In the genomic region with DNA sequence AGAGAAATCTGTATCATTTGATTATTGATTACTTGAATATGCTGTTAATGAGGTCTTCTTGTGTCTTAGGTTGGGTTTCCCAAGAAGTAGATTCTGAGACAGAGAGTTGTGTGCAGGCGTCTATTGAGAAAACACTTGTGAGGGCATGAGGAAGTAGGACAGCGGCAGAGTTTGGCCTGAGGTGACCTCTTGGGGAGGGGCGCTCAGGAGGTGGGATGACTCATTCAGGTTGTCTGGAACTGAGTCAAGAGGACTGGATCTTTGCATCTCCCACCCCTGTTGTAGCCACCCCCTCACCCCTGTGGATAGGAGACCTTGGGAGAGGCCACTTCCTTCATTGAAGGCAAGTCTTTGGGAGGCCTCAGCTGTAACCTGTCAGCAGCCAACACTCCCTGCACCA, we compare ENCODE assay signal across 11 cellular contexts. TPM values are rescaled to one million over a fixed set of nuclear protein-coding genes. Genes with fewer than 3 reads are reported as not detected.
DNase-seq lines count a peak whose midpoint lies in the region; ATAC-seq, FAIRE-seq and TF ChIP-seq lines count a peak whose summit lies in the region.
"Had no signal": no experiment of that assay in that cellular context is flagged by ENCODE, and none has a peak within 500 bp of the region (broad histone marks: within the 10 kb centered on the region; RNA-seq: fewer than 3 reads in every experiment).

No MANE protein-coding gene starts in this region.

- BruUV-seq in A673 (replicated peaks; lab: Mats Ljungman, UMichigan) (no TSS peak), GM12878 (replicated peaks; lab: Mats Ljungman, UMichigan) (no TSS peak)

- H3K4me3 ChIP-seq in A673 (ENCODE audit: low read depth, low read length, poor library complexity, severe bottlenecking) (no peak overlapping the region), GM12878 (no peak overlapping the region), WERI-Rb-1 (ENCODE audit: low read depth, low read length) (no peak overlapping the region)

- SMC1A ChIA-PET in GM12878 (lab: Charles Lee; ENCODE audit: uncharacterized antibody, unreplicated experiment) = interaction anchor here (1.4 kb wide), 1 partner anchor 36 kb away, joined by 3 read pairs; no protein-coding TSS in a partner anchor

- RAD21 ChIA-PET in GM12878 (lab: Charles Lee; ENCODE audit: unreplicated experiment) = no interaction called here

- in situ Hi-C loops in GM12878 (cut with MboI) = no loop called here

- no peaks in the 10 kb centered on the region for H4K20me1 ChIP-seq in GM12878 (ENCODE audit: control insufficient read depth, insufficient read depth)

- H3K4me2 ChIP-seq in GM12878 (ENCODE audit: control insufficient read depth, insufficient read depth) = no peak overlapping the region

- no peaks in the 10 kb centered on the region for H3K27me3 ChIP-seq in A673 (replicated peaks; ENCODE audit: insufficient read depth, low read depth, low read length, poor library complexity)
- H3K27me3 ChIP-seq in GM12878 (replicated peaks in 1 of 2; ENCODE audit: control insufficient read depth in 2 of 2, insufficient read depth in 2 of 2, low read length in 1 of 2) = no peaks in the 10 kb centered on the region
- H3K27me3 ChIP-seq in WERI-Rb-1 (ENCODE audit: insufficient read depth, low read depth, severe bottlenecking) = no peaks in the 10 kb centered on the region

- intact Hi-C loops in A673 (cut with micrococcal nuclease; ENCODE audit: unreplicated experiment) (no loop called here), GM12878 (cut with micrococcal nuclease; ENCODE audit: unreplicated experiment) (no loop called here)

- CTCF ChIA-PET in A673 (lab: Charles Lee) = no interaction called here
- CTCF ChIA-PET in GM12878 (lab: Yijun Ruan, JAX) = no interaction called here

- H3K9ac ChIP-seq in GM12878 (ENCODE audit: control insufficient read depth, insufficient read depth, low read length) = no peak overlapping the region

- DNase-seq in A673 (ENCODE audit: low spot score) (no peak), GM12878 (ENCODE audit: low read depth, low spot score) (peak; percentile 37), WERI-Rb-1 (no peak), dedifferentiated amniotic fluid mesenchymal stem cell (ENCODE audit: extremely low spot score) (no peak), COR-L47 (lab: John Stamatoyannopoulos, UW) (no peak)
- DNase-seq in activated CD8-positive, alpha-beta memory T cell treated with anti-CD3 and anti-CD28 coated beads for 24 hours = no peak
- DNase-seq: activated CD4-positive, CD25-positive, alpha-beta regulatory T cell treated with anti-CD3 and anti-CD28 coated beads, Interleukin-2, amount 50 U/mL, for 72 hours; CD4-positive, CD25-positive, alpha-beta regulatory T cell; H9 had no signal

- no peak for FAIRE-seq in GM12878 (lab: Jason Lieb, UNC)

- ATAC-seq in GM18909 (IDR thresholded peaks at IDR 0.05; ENCODE audit: poor library complexity, unreplicated experiment) (peak; percentile 86), HG03097 (IDR thresholded peaks at IDR 0.05; ENCODE audit: low FRiP score, unreplicated experiment) (peak; percentile 54), GM12878 (peak; percentile 88)

- no peaks in the 10 kb centered on the region for H3K79me2 ChIP-seq in GM12878 (ENCODE audit: control insufficient read depth, insufficient read depth, low read length)

- WGBS in GM12878 (ENCODE audit: insufficient coverage, insufficient replicate concordance, low lambda C conversion rate, missing lambda C conversion rate) = 3% methylated on average over 3 of the region's 3 CpGs

- H3K36me3 ChIP-seq in A673 (ENCODE audit: insufficient read depth, low read length, poor library complexity, severe bottlenecking) = no peaks in the 10 kb centered on the region
- H3K36me3 ChIP-seq in GM12878 (ENCODE audit: control insufficient read depth in 2 of 2, insufficient read depth in 2 of 2, low read length in 1 of 2) = no peaks in the 10 kb centered on the region
- no peaks in the 10 kb centered on the region for H3K36me3 ChIP-seq in WERI-Rb-1

- peak overlapping the region; percentile 3 for H3K27ac ChIP-seq in A673 (ENCODE audit: low read depth, low read length, poor library complexity, severe bottlenecking)
- no peak overlapping the region for H3K27ac ChIP-seq in GM12878 (ENCODE audit: control insufficient read depth, insufficient read depth)
- no peak overlapping the region for H3K27ac ChIP-seq in WERI-Rb-1

- POLR2A ChIA-PET in A673 (lab: Charles Lee; ENCODE audit: low non-redundant PET) (no interaction called here), GM12878 (lab: Charles Lee) (interaction anchor here (1.3 kb wide), 1 partner anchor 16 kb away, joined by 3 read pairs; no protein-coding TSS in a partner anchor)

- no peak for TF ChIP-seq RAD21 in GM12878 (IDR thresholded peaks at IDR 0.05; ENCODE audit: insufficient read depth, low read depth, low read length)

- TF ChIP-seq CTCF in A673 (conservative IDR thresholded peaks at IDR 0.05; ENCODE audit: low read depth, low read length) = no peak
- no peak for TF ChIP-seq CTCF in GM12878 (IDR thresholded peaks at IDR 0.05 in 2 of 3, conservative IDR thresholded peaks at IDR 0.05 in 1 of 3; ENCODE audit: control insufficient read depth in 2 of 3, extremely low read depth in 1 of 3, insufficient read depth in 1 of 3, low read depth in 3 of 3, low read length in 3 of 3)
- TF ChIP-seq CTCF in WERI-Rb-1 (IDR thresholded peaks at IDR 0.05; ENCODE audit: low read depth, low read length) = no peak

- TF ChIP-seq POLR2A in GM12878 (IDR thresholded peaks at IDR 0.05; ENCODE audit: low read depth, low read length) = no peak

- H3K4me1 ChIP-seq in A673 (ENCODE audit: insufficient read depth, low read length, poor library complexity, severe bottlenecking) = peaks cover 33% of the 10 kb centered on the region
- peaks cover 3% of the 10 kb centered on the region; the same call in 1 of the 2 replicates for H3K4me1 ChIP-seq in GM12878 (ENCODE audit: control insufficient read depth, insufficient read depth, low read length)

- peak in 1 of 2 experiments; percentile 64; a peak in 1 of 4 replicates for TF ChIP-seq EP300 in GM12878 (IDR thresholded peaks at IDR 0.05; ENCODE audit: borderline replicate concordance in 1 of 2, control insufficient read depth in 1 of 2, low read depth in 2 of 2, low read length in 2 of 2)

- H3K9me3 ChIP-seq in A673 (ENCODE audit: low read depth, low read length, poor library complexity, severe bottlenecking) (no peaks in the 10 kb centered on the region), GM12878 (replicated peaks; ENCODE audit: control insufficient read depth, insufficient read depth, low read length) (no peaks in the 10 kb centered on the region), WERI-Rb-1 (ENCODE audit: severe bottlenecking) (no peaks in the 10 kb centered on the region)

- H2AFZ ChIP-seq in GM12878 (ENCODE audit: control insufficient read depth, low read depth, low read length) = no peak overlapping the region; the same call in 1 of the 2 replicates

TF ChIP-seq in GM12878, 131 proteins besides CTCF, POLR2A, EP300 and RAD21 (continues in another document):
- peak; percentile 44 for TF ChIP-seq BCL3 (IDR thresholded peaks at IDR 0.05; ENCODE audit: borderline replicate concordance, insufficient read depth, low read depth, low read length, poor library complexity, severe bottlenecking)
- TF ChIP-seq SKIL (IDR thresholded peaks at IDR 0.05; ENCODE audit: low read depth, poor library complexity, severe bottlenecking) = peak; percentile 20
- TF ChIP-seq RUNX3 (IDR thresholded peaks at IDR 0.05; ENCODE audit: low read length) = peak; percentile 57
- 0 out of 2 replicates have a peak, but pooled peaks have one; percentile 30 for TF ChIP-seq DPF2 (IDR thresholded peaks at IDR 0.05)
- no peak for TF ChIP-seq NBN (IDR thresholded peaks at IDR 0.05)

RNA-seq across cellular contexts. Expression of gene WDFY2, which starts 35.2 kb away (rescaled TPM):
- total RNA-seq in A673 (2021) (45.5 and 50.3 TPM in 2 replicates), GM12878 (2014; rRNA removed) (7.5 TPM in 2 replicates), GM12878 (2014; rRNA removed; fragmentation: Illumina TruSeq; extraction: Trizol) (8.5 and 8.9 TPM in 2 replicates), GM12878 (2021) (11.0 and 13.0 TPM in 2 replicates)
- total RNA-seq in GM12878 (2013; cell fraction: nucleolus; rRNA removed) = 47.7 and 50.4 TPM in 2 replicates
- 2.3 TPM for polyA plus RNA-seq in GM12878 (2011; ENCODE audit: low read depth)
- polyA plus RNA-seq in GM12878 (2011; rRNA removed) (4.6 and 6.5 TPM in 2 replicates), GM12878 (2014; fragmentation: Illumina TruSeq; extraction: Trizol) (7.8 and 9.9 TPM in 2 replicates), GM12878 (2014; fragmentation: Nextera tagmentation; extraction: Ambion mirVana) (1 to 10 TPM; 2.1 to 2.7 TPM), GM12878 (2014; rRNA removed) (10.0 and 13.5 TPM in 2 replicates), GM12878 (2016; fragmentation: Nextera tagmentation; extraction: Ambion mirVana) (10 to 100 TPM in 1 of 2 experiments, 1 to 10 TPM in 1; 8.5 to 10.4 TPM)
- 2.4 and 2.6 TPM in 2 replicates for polyA plus RNA-seq in GM12878 (2011; cell fraction: cytosol; rRNA removed)
- polyA plus RNA-seq in GM12878 (2011; cell fraction: nucleus; rRNA removed) = 10.0 and 10.8 TPM in 2 replicates
- polyA plus RNA-seq in GM12878 (2012) = 4.1 and 4.7 TPM in 2 replicates
- polyA minus RNA-seq in GM12878 (2011; rRNA and poly(A)+ RNA removed) = 7.4 and 8.7 TPM in 2 replicates
- 1.2 and 1.9 TPM in 2 replicates for polyA minus RNA-seq in GM12878 (2011; cell fraction: cytosol; rRNA and poly(A)+ RNA removed)
- polyA minus RNA-seq in GM12878 (2011; cell fraction: nucleus; rRNA and poly(A)+ RNA removed) = 11.5 and 22.0 TPM in 2 replicates
